In genomic region chr11:119803139-119803538, GRCh38 we compare ENCODE assay signal across 34 cellular contexts.
"Had no signal": no experiment of that assay in that cellular context is flagged by ENCODE, and none has a peak within 500 bp of the region (broad histone marks: within the 10 kb centered on the region; RNA-seq: fewer than 3 reads in every experiment).

No MANE protein-coding gene starts in this region.

- DNase-seq: activated CD4-positive, alpha-beta T cell treated with anti-CD3 and anti-CD28 coated beads for 1 hour; activated CD4-positive, alpha-beta T cell treated with anti-CD3 and anti-CD28 coated beads, Interleukin-2, amount 10 ng/mL, durations not matched to agents 24 days and 14 days; activated CD4-positive, alpha-beta T cell treated with anti-CD3 and anti-CD28 coated beads, Interleukin-2, amount 50 U/mL, for 4 hours; activated CD4-positive, CD25-positive, alpha-beta regulatory T cell; activated CD8-positive, alpha-beta T cell treated with anti-CD3 and anti-CD28 coated beads, Interleukin-2, amount 10 ng/mL, durations not matched to agents 7 days and 5 days; activated gamma-delta T cell; activated naive CD4-positive, alpha-beta T cell treated with Interleukin-2 at 50 U/mL for 16 hours; activated naive CD8-positive, alpha-beta T cell treated with anti-CD3 and anti-CD28 coated beads, Interleukin-2, amount 10 ng/mL, durations not matched to agents 7 days and 5 days; activated T-cell treated with anti-CD3 and anti-CD28 coated beads, Interleukin-2, amount 50 U/mL, for 24 hours; amygdala; Karpas-422; KBM-7; MG63; NCI-H1048; NCI-H1436 treated with DMSO at 0.1 percent for 48 hours; NCI-H1694 treated with DMSO at 0.1 percent for 48 hours; NCI-H2029; NCI-H2171; NCI-H510A; NCI-H526; NCI-H748 treated with DMSO at 0.1 percent for 48 hours; NK-92 treated with Interleukin-12 subunit alpha and Interleukin-12 subunit beta, amount 100 ng/mL, for 24 hours; PC-9; SIG-M5; SW 1271; T-helper 1 cell; T-helper 2 cell; T-helper 9 cell; WERI-Rb-1 had no signal

- H3K4me1 ChIP-seq: ascending aorta had no signal

- H2AFZ ChIP-seq: PC-9 had no signal

- H3K4me2 ChIP-seq: PC-9 had no signal

- H3K4me3 ChIP-seq: ascending aorta, cardiac muscle cell, MG63, PC-9 had no signal

- H3K27me3 ChIP-seq: ascending aorta, cardiac muscle cell, MG63 had no signal

- ATAC-seq: activated CD8-positive, alpha-beta T cell treated with anti-CD3 and anti-CD28 coated beads, Interleukin-2, amount 10 ng/mL, durations not matched to agents 7 days and 5 days; Right ventricle myocardium inferior had no signal

- H3K9me3 ChIP-seq: ascending aorta, MG63 had no signal

- FAIRE-seq: RCC 7860 had no signal

- H3K36me3 ChIP-seq: ascending aorta, cardiac muscle cell, MG63, WERI-Rb-1 had no signal

- H3K27ac ChIP-seq: ascending aorta, cardiac muscle cell, PC-9, RWPE1, WERI-Rb-1 had no signal
